ENCODE assay signal across 8 cellular contexts in genomic region chr5:176691524-176691923, GRCh38.
"Had no signal": no experiment of that assay in that cellular context is flagged by ENCODE, and none has a peak within 500 bp of the region (broad histone marks: within the 10 kb centered on the region; RNA-seq: fewer than 3 reads in every experiment).

No MANE protein-coding gene starts in this region.

- H2AFZ ChIP-seq: GM23248 had no signal

- H3K27ac ChIP-seq: GM23248 had no signal

- H3K9ac ChIP-seq: GM23248 had no signal

- DNase-seq: GM23248, GOT3, H9, HCEC 1CT, HFFc6, KG1 had no signal

- H3K4me3 ChIP-seq: GM23248 had no signal

- FAIRE-seq: H54, HepG2 had no signal
